In genomic region chr14:22384167-22384549, GRCh38 we compare ENCODE assay signal across 21 cellular contexts.
A peak's percentile ranks its signal among the peaks of the same experiment; 100 is the strongest.
DNase-seq lines count a peak whose midpoint lies in the region; ATAC-seq and TF ChIP-seq lines count a peak whose summit lies in the region.
"Had no signal": no experiment of that assay in that cellular context is flagged by ENCODE, and none has a peak within 500 bp of the region (broad histone marks: within the 10 kb centered on the region; RNA-seq: fewer than 3 reads in every experiment).

No MANE protein-coding gene starts in this region.

- no peaks in the 10 kb centered on the region for H3K27me3 Mint-ChIP-seq in CD4-positive, alpha-beta T cell
- H3K27me3 Mint-ChIP-seq in activated B cell treated with CpG ODN at 0.5 μM for 24 hours = no peaks in the 10 kb centered on the region
- no peaks in the 10 kb centered on the region for H3K27me3 Mint-ChIP-seq in natural killer cell (ENCODE audit: low read depth in 2 of 2)
- peaks cover 2% of the 10 kb centered on the region for H3K27me3 Mint-ChIP-seq in neural progenitor cell (ENCODE audit: insufficient read depth, low read depth)
- H3K27me3 Mint-ChIP-seq: activated naive CD4-positive, alpha-beta T cell treated with anti-CD3 and anti-CD28 coated beads, Interleukin-2, amount 10 ng/mL, durations not matched to agents 7 days and 5 days had no signal

- DNase-seq in CD4-positive, alpha-beta T cell = no peak
- DNase-seq in activated B cell treated with CpG ODN at 0.5 μM for 24 hours = no peak
- no peak for DNase-seq in natural killer cell
- no peak for DNase-seq in NCI-H1930 (lab: John Stamatoyannopoulos, UW)
- no peak for DNase-seq in neural progenitor cell (ENCODE audit: low spot score)
- DNase-seq: activated naive CD4-positive, alpha-beta T cell treated with anti-CD3 and anti-CD28 coated beads, Interleukin-2, amount 10 ng/mL, durations not matched to agents 7 days and 5 days; DND-41; NCI-H187; NCI-H510A treated with DMSO at 0.1 percent for 48 hours; PC-3; stimulated activated CD4-positive, alpha-beta T cell treated with anti-CD3 and anti-CD28 coated beads, Interleukin-15, amount 100 ng/mL, for 24 hours had no signal

- H3K27ac ChIP-seq in CD4-positive, alpha-beta T cell (ENCODE audit: low read depth, low read length) = no peak overlapping the region
- H3K27ac ChIP-seq in neural progenitor cell = no peak overlapping the region
- H3K27ac ChIP-seq: A549, coronary artery, SK-N-MC had no signal

- H3K9me3 Mint-ChIP-seq in CD4-positive, alpha-beta T cell = no peaks in the 10 kb centered on the region
- H3K9me3 Mint-ChIP-seq in activated B cell treated with CpG ODN at 0.5 μM for 24 hours = no peaks in the 10 kb centered on the region
- no peaks in the 10 kb centered on the region for H3K9me3 Mint-ChIP-seq in natural killer cell
- H3K9me3 Mint-ChIP-seq in neural progenitor cell = no peaks in the 10 kb centered on the region
- H3K9me3 Mint-ChIP-seq: activated naive CD4-positive, alpha-beta T cell treated with anti-CD3 and anti-CD28 coated beads, Interleukin-2, amount 10 ng/mL, durations not matched to agents 7 days and 5 days; CD14-positive monocyte; nephron had no signal

- no peaks in the 10 kb centered on the region for H3K36me3 ChIP-seq in neural progenitor cell

- peaks cover 13% of the 10 kb centered on the region for H3K4me1 ChIP-seq in neural progenitor cell

- H3K4me3 Mint-ChIP-seq in CD4-positive, alpha-beta T cell = no peak overlapping the region
- peak overlapping the region; percentile 61 for H3K4me3 Mint-ChIP-seq in activated B cell treated with CpG ODN at 0.5 μM for 24 hours
- no peak overlapping the region for H3K4me3 Mint-ChIP-seq in natural killer cell
- H3K4me3 Mint-ChIP-seq in neural progenitor cell = no peak overlapping the region
- H3K4me3 Mint-ChIP-seq: activated naive CD4-positive, alpha-beta T cell treated with anti-CD3 and anti-CD28 coated beads, Interleukin-2, amount 10 ng/mL, durations not matched to agents 7 days and 5 days; CD14-positive monocyte; nephron had no signal

- H3K36me3 Mint-ChIP-seq in CD4-positive, alpha-beta T cell (ENCODE audit: low read depth) = no peaks in the 10 kb centered on the region
- H3K36me3 Mint-ChIP-seq in activated B cell treated with CpG ODN at 0.5 μM for 24 hours (ENCODE audit: low read depth) (no peaks in the 10 kb centered on the region), natural killer cell (no peaks in the 10 kb centered on the region), neural progenitor cell (no peaks in the 10 kb centered on the region)
- H3K36me3 Mint-ChIP-seq: activated naive CD4-positive, alpha-beta T cell treated with anti-CD3 and anti-CD28 coated beads, Interleukin-2, amount 10 ng/mL, durations not matched to agents 7 days and 5 days; CD14-positive monocyte had no signal

- TF ChIP-seq CTCF in CD4-positive, alpha-beta T cell (IDR thresholded peaks at IDR 0.05) = no peak
- TF ChIP-seq CTCF in activated B cell treated with CpG ODN at 0.5 μM for 24 hours (IDR thresholded peaks at IDR 0.05) (no peak), natural killer cell (IDR thresholded peaks at IDR 0.05) (no peak), neural progenitor cell (IDR thresholded peaks at IDR 0.05) (no peak)

- H3K4me2 ChIP-seq in neural progenitor cell = no peak overlapping the region
- H3K4me2 ChIP-seq: A549 had no signal

- POLR2A ChIA-PET in CD4-positive, alpha-beta T cell (lab: Charles Lee) = no interaction called here
- POLR2A ChIA-PET in activated B cell treated with CpG ODN at 0.5 μM for 24 hours (lab: Charles Lee) = interaction anchor here (0.6 to 5.0 kb wide), 14 partner anchors 9 to 711 kb away, joined by 3 to 26 read pairs (median 5); partner anchors contain the start of genes ACIN1, C14orf119, OXA1L and RBM23

- intact Hi-C loops in CD4-positive, alpha-beta T cell (cut with DNase I, micrococcal nuclease) = no loop called here
- intact Hi-C loops in activated B cell treated with CpG ODN at 0.5 μM for 24 hours (cut with micrococcal nuclease) (loop anchor here (10.0 kb wide), 2 partner anchors 501 to 921 kb away; partner anchors contain the start of genes BCL2L2, PPP1R3E and REM2), natural killer cell (cut with micrococcal nuclease) (loop anchor here (10.0 kb wide), 1 partner anchor 671 kb away; the partner anchor contains the start of gene CDH24)

- H3K27me3 ChIP-seq in CD4-positive, alpha-beta T cell (ENCODE audit: control insufficient read depth, insufficient read depth, low read length) = no peaks in the 10 kb centered on the region
- no peaks in the 10 kb centered on the region for H3K27me3 ChIP-seq in neural progenitor cell

- CTCF ChIA-PET in CD4-positive, alpha-beta T cell (lab: Charles Lee) = no interaction called here
- CTCF ChIA-PET in activated B cell treated with CpG ODN at 0.5 μM for 24 hours (lab: Charles Lee) = interaction anchor here (0.6 to 4.7 kb wide), 15 partner anchors 11 to 602 kb away, joined by 3 to 63 read pairs (median 4); partner anchors contain the start of gene DAD1

- no peak for ATAC-seq in CD4-positive, alpha-beta T cell (ENCODE audit: poor library complexity)
- ATAC-seq in GM21423 (IDR thresholded peaks at IDR 0.05; ENCODE audit: unreplicated experiment) (peak; percentile 13), HG03045 (IDR thresholded peaks at IDR 0.05; ENCODE audit: unreplicated experiment) (peak; percentile 20), activated B cell treated with CpG ODN at 0.5 μM for 24 hours (ENCODE audit: low read depth) (no peak), natural killer cell (no peak), GM19463 (IDR thresholded peaks at IDR 0.05; ENCODE audit: unreplicated experiment) (no peak)
- ATAC-seq: A549, esophagus mucosa, PC-3 had no signal

- H3K9me3 ChIP-seq in CD4-positive, alpha-beta T cell (ENCODE audit: control insufficient read depth, low read length) = no peaks in the 10 kb centered on the region
- H3K9me3 ChIP-seq in neural progenitor cell (ENCODE audit: low read depth) = no peaks in the 10 kb centered on the region
- H3K9me3 ChIP-seq: A549 had no signal

- H3K9ac ChIP-seq in neural progenitor cell = no peak overlapping the region

- no peaks in the 10 kb centered on the region for H3K4me1 Mint-ChIP-seq in CD4-positive, alpha-beta T cell (ENCODE audit: low read depth)
- H3K4me1 Mint-ChIP-seq in activated B cell treated with CpG ODN at 0.5 μM for 24 hours (peaks cover 79% of the 10 kb centered on the region), natural killer cell (peaks cover 14 to 15% of the 10 kb centered on the region in 2 donors), neural progenitor cell (peaks cover 37% of the 10 kb centered on the region)
- H3K4me1 Mint-ChIP-seq: activated naive CD4-positive, alpha-beta T cell treated with anti-CD3 and anti-CD28 coated beads, Interleukin-2, amount 10 ng/mL, durations not matched to agents 7 days and 5 days had no signal

- no peak overlapping the region for H3K4me3 ChIP-seq in neural progenitor cell
- H3K4me3 ChIP-seq: A549, coronary artery, lung, SK-N-MC had no signal

- H3F3A ChIP-seq in neural progenitor cell (ENCODE audit: low read depth) = no peaks in the 10 kb centered on the region

- no peaks in the 10 kb centered on the region for H4K20me1 ChIP-seq in neural progenitor cell (ENCODE audit: low read depth)

- no peak overlapping the region for H2AFZ ChIP-seq in neural progenitor cell (replicated peaks)

- peak overlapping the region; percentile 39 for H3K27ac Mint-ChIP-seq in CD4-positive, alpha-beta T cell
- peak overlapping the region; percentile 98 for H3K27ac Mint-ChIP-seq in activated B cell treated with CpG ODN at 0.5 μM for 24 hours
- H3K27ac Mint-ChIP-seq in natural killer cell = peak overlapping the region in 1 of 2 donors; percentile 39
- no peak overlapping the region for H3K27ac Mint-ChIP-seq in neural progenitor cell

- H3K79me2 ChIP-seq in neural progenitor cell (ENCODE audit: low read depth) = no peaks in the 10 kb centered on the region

Comparison
In these comparisons a context has a peak if more than half of its experiments do, and no peak if none do; other contexts are left out.
1. ATAC-seq: peak in GM21423 (single experiment) and HG03045 (single experiment); none in CD4-positive, alpha-beta T cell (single experiment), activated B cell treated with CpG ODN at 0.5 μM for 24 hours (single experiment), natural killer cell (0 of 3) and GM19463 (single experiment).
2. intact Hi-C loops: an anchor here in activated B cell treated with CpG ODN at 0.5 μM for 24 hours (10.0 kb wide) and natural killer cell (10.0 kb wide); none called in CD4-positive, alpha-beta T cell.